ENCODE assay signal across 27 cellular contexts in the genomic region with DNA sequence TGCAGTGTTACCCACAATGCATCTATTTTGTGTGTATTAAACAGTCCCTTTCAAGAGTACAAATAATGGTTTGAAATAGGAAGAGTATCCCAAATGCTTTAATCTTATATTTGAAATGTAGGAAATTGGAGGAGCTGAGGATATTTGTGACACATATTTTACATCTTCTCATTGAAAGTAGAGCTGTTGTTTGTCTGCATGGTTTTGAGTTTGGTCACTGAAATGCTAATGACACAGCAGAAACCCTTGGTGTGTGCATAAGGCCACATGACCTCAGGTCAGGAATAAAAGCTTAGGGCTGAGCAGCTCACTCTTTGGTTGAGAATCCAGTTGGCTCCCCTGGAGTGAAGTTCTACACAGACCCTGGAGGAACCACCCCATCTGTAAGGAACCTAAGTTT. TPM values are rescaled to one million over a fixed set of nuclear protein-coding genes. Genes with fewer than 3 reads are reported as not detected.
DNase-seq lines count a peak whose midpoint lies in the region; FAIRE-seq and TF ChIP-seq lines count a peak whose summit lies in the region.
"Had no signal": no experiment of that assay in that cellular context is flagged by ENCODE, and none has a peak within 500 bp of the region (broad histone marks: within the 10 kb centered on the region; RNA-seq: fewer than 3 reads in every experiment).

No MANE protein-coding gene starts in this region.

- H3K9me3 ChIP-seq in breast epithelium, result no peaks in the 10 kb centered on the region
- H3K9me3 ChIP-seq: BLaER1, esophagus muscularis mucosa, left lung, mucosa of descending colon, Peyer's patch, right atrium auricular region, transverse colon had no signal

- H3K27me3 Mint-ChIP-seq in MCF 10A (ENCODE audit: insufficient read depth, unreplicated experiment) (no peaks in the 10 kb centered on the region), nephron (ENCODE audit: low read depth) (no peaks in the 10 kb centered on the region)
- peaks cover 13% of the 10 kb centered on the region for H3K27me3 Mint-ChIP-seq in activated T-helper 2 cell treated with anti-CD3 and anti-CD28 coated beads, Interferon-gamma antibody, Interleukin-2, Interleukin-4, amounts not matched to agents 10 μg/mL and 5 μg/mL and 100 μg/mL, durations not matched to agents 14 hours and 24 hours and 36 hours (ENCODE audit: low read depth)
- H3K27me3 Mint-ChIP-seq in activated CD4-positive, alpha-beta memory T cell treated with anti-CD3 and anti-CD28 coated beads for 36 hours, result peaks cover 3% of the 10 kb centered on the region
- H3K27me3 Mint-ChIP-seq: stimulated activated naive B cell treated with anti-CD40 and anti-IgM and Interleukin-4, amounts not matched to agents 10 μg/mL and 1 μg/mL and 100 μg/mL, for 72 hours had no signal

- no peaks in the 10 kb centered on the region for H3K9me3 Mint-ChIP-seq in MCF 10A (ENCODE audit: unreplicated experiment)
- H3K9me3 Mint-ChIP-seq in nephron, result no peaks in the 10 kb centered on the region
- H3K9me3 Mint-ChIP-seq in activated T-helper 2 cell treated with anti-CD3 and anti-CD28 coated beads, Interferon-gamma antibody, Interleukin-2, Interleukin-4, amounts not matched to agents 10 μg/mL and 5 μg/mL and 100 μg/mL, durations not matched to agents 14 hours and 24 hours and 36 hours, result no peaks in the 10 kb centered on the region
- no peaks in the 10 kb centered on the region for H3K9me3 Mint-ChIP-seq in activated CD4-positive, alpha-beta memory T cell treated with anti-CD3 and anti-CD28 coated beads for 36 hours
- H3K9me3 Mint-ChIP-seq: activated naive CD8-positive, alpha-beta T cell treated with anti-CD3 and anti-CD28 coated beads, Interleukin-2, amount 50 U/mL, for 24 hours; stimulated activated naive B cell treated with anti-CD40 and anti-IgM and Interleukin-4, amounts not matched to agents 10 μg/mL and 1 μg/mL and 100 μg/mL, for 72 hours had no signal

- no peak for DNase-seq in MCF 10A (ENCODE audit: unreplicated experiment)
- DNase-seq in breast epithelium (ENCODE audit: low spot score in 2 of 2), result no peak
- DNase-seq in bronchial epithelial cell (ENCODE audit: low read depth), result peak; percentile 25
- DNase-seq in activated T-helper 2 cell treated with anti-CD3 and anti-CD28 coated beads, Interferon-gamma antibody, Interleukin-2, Interleukin-4, amounts not matched to agents 10 μg/mL and 5 μg/mL and 100 μg/mL, durations not matched to agents 14 hours and 24 hours and 36 hours (ENCODE audit: low spot score), result no peak
- DNase-seq in SKM-1 (lab: John Stamatoyannopoulos, UW; ENCODE audit: unreplicated experiment), result no peak
- DNase-seq in activated CD4-positive, alpha-beta memory T cell treated with anti-CD3 and anti-CD28 coated beads for 36 hours, result no peak
- no peak for DNase-seq in NCI-H510A (lab: John Stamatoyannopoulos, UW)
- DNase-seq: 8988T; activated CD4-positive, CD25-positive, alpha-beta regulatory T cell treated with anti-CD3 and anti-CD28 coated beads, Interleukin-2, amount 50 U/mL, for 72 hours; activated naive CD8-positive, alpha-beta T cell treated with anti-CD3 and anti-CD28 coated beads, Interleukin-2, amount 50 U/mL, for 24 hours; GDM1; left lung; MG63; mucosa of descending colon; NCI-H146; NCI-H2171 treated with DMSO at 0.1 percent for 48 hours; Peyer's patch; stimulated activated naive B cell treated with anti-CD40 and anti-IgM and Interleukin-4, amounts not matched to agents 10 μg/mL and 1 μg/mL and 100 μg/mL, for 72 hours; T1000; transverse colon had no signal

- H3K4me1 ChIP-seq in breast epithelium, result no peaks in the 10 kb centered on the region
- H3K4me1 ChIP-seq: BLaER1 had no signal

- H3K27me3 ChIP-seq in breast epithelium (no peaks in the 10 kb centered on the region), bronchial epithelial cell (ENCODE audit: control insufficient read depth, insufficient read depth, low read length) (no peaks in the 10 kb centered on the region)
- H3K27me3 ChIP-seq: BLaER1, cardiac muscle cell, esophagus muscularis mucosa, left lung, MG63, Peyer's patch, right atrium auricular region, transverse colon had no signal

- H3K27ac Mint-ChIP-seq in MCF 10A (ENCODE audit: low read depth, unreplicated experiment), result peak overlapping the region; percentile 93
- peak overlapping the region in 2 of 3 experiments; percentile 16 to 36 for H3K27ac Mint-ChIP-seq in nephron
- no peak overlapping the region for H3K27ac Mint-ChIP-seq in activated T-helper 2 cell treated with anti-CD3 and anti-CD28 coated beads, Interferon-gamma antibody, Interleukin-2, Interleukin-4, amounts not matched to agents 10 μg/mL and 5 μg/mL and 100 μg/mL, durations not matched to agents 14 hours and 24 hours and 36 hours
- no peak overlapping the region for H3K27ac Mint-ChIP-seq in activated CD4-positive, alpha-beta memory T cell treated with anti-CD3 and anti-CD28 coated beads for 36 hours
- H3K27ac Mint-ChIP-seq: activated naive CD8-positive, alpha-beta T cell treated with anti-CD3 and anti-CD28 coated beads, Interleukin-2, amount 50 U/mL, for 24 hours; stimulated activated naive B cell treated with anti-CD40 and anti-IgM and Interleukin-4, amounts not matched to agents 10 μg/mL and 1 μg/mL and 100 μg/mL, for 72 hours had no signal

- BruUV-seq in MCF 10A (replicated peaks; lab: Mats Ljungman, UMichigan), result no TSS peak

- H3K36me3 ChIP-seq in breast epithelium (no peaks in the 10 kb centered on the region), bronchial epithelial cell (ENCODE audit: control insufficient read depth, insufficient read depth, low read length) (no peaks in the 10 kb centered on the region)
- H3K36me3 ChIP-seq: BLaER1, cardiac muscle cell, esophagus muscularis mucosa, left lung, MG63, Peyer's patch, right atrium auricular region, transverse colon had no signal

- TF ChIP-seq POLR2A in breast epithelium (IDR thresholded peaks at IDR 0.05), result no peak

- intact Hi-C loops in MCF 10A (cut with micrococcal nuclease), result no loop called here
- intact Hi-C loops in breast epithelium (cut with DNase I; ENCODE audit: low total_unique reads), result no loop called here
- intact Hi-C loops in activated T-helper 2 cell treated with anti-CD3 and anti-CD28 coated beads, Interferon-gamma antibody, Interleukin-2, Interleukin-4, amounts not matched to agents 10 μg/mL and 5 μg/mL and 100 μg/mL, durations not matched to agents 14 hours and 24 hours and 36 hours (cut with micrococcal nuclease), result no loop called here
- intact Hi-C loops in activated CD4-positive, alpha-beta memory T cell treated with anti-CD3 and anti-CD28 coated beads for 36 hours (cut with micrococcal nuclease), result no loop called here

- H3K4me3 Mint-ChIP-seq in MCF 10A (ENCODE audit: unreplicated experiment), result no peak overlapping the region
- no peak overlapping the region for H3K4me3 Mint-ChIP-seq in nephron
- no peak overlapping the region for H3K4me3 Mint-ChIP-seq in activated T-helper 2 cell treated with anti-CD3 and anti-CD28 coated beads, Interferon-gamma antibody, Interleukin-2, Interleukin-4, amounts not matched to agents 10 μg/mL and 5 μg/mL and 100 μg/mL, durations not matched to agents 14 hours and 24 hours and 36 hours (ENCODE audit: low read depth)
- H3K4me3 Mint-ChIP-seq in activated CD4-positive, alpha-beta memory T cell treated with anti-CD3 and anti-CD28 coated beads for 36 hours, result no peak overlapping the region
- H3K4me3 Mint-ChIP-seq: activated naive CD8-positive, alpha-beta T cell treated with anti-CD3 and anti-CD28 coated beads, Interleukin-2, amount 50 U/mL, for 24 hours; stimulated activated naive B cell treated with anti-CD40 and anti-IgM and Interleukin-4, amounts not matched to agents 10 μg/mL and 1 μg/mL and 100 μg/mL, for 72 hours had no signal

- H3K27ac ChIP-seq in breast epithelium, result no peak overlapping the region
- H3K27ac ChIP-seq: BLaER1, cardiac muscle cell, esophagus muscularis mucosa, left lung, Peyer's patch, right atrium auricular region, transverse colon had no signal

- TF ChIP-seq CTCF in MCF 10A (IDR thresholded peaks at IDR 0.05; ENCODE audit: unreplicated experiment) (no peak), breast epithelium (IDR thresholded peaks at IDR 0.05) (no peak), bronchial epithelial cell (IDR thresholded peaks at IDR 0.05; ENCODE audit: insufficient read depth, low read length, severe bottlenecking) (no peak), nephron (IDR thresholded peaks at IDR 0.05; ENCODE audit: unreplicated experiment in 3 of 3) (no peak)

- POLR2A ChIA-PET in MCF 10A (lab: Yijun Ruan, JAX), result interaction anchor here (0.8 to 2.6 kb wide), 9 partner anchors 9 to 71 kb away, joined by 3 to 12 read pairs (median 4); no protein-coding TSS in a partner anchor
- POLR2A ChIA-PET in activated CD4-positive, alpha-beta memory T cell treated with anti-CD3 and anti-CD28 coated beads for 36 hours (lab: Charles Lee), result no interaction called here

- H3K36me3 Mint-ChIP-seq in MCF 10A (ENCODE audit: insufficient read depth, unreplicated experiment), result no peaks in the 10 kb centered on the region
- H3K36me3 Mint-ChIP-seq in nephron (ENCODE audit: low read depth), result no peaks in the 10 kb centered on the region
- no peaks in the 10 kb centered on the region for H3K36me3 Mint-ChIP-seq in activated T-helper 2 cell treated with anti-CD3 and anti-CD28 coated beads, Interferon-gamma antibody, Interleukin-2, Interleukin-4, amounts not matched to agents 10 μg/mL and 5 μg/mL and 100 μg/mL, durations not matched to agents 14 hours and 24 hours and 36 hours (ENCODE audit: low read depth)
- no peaks in the 10 kb centered on the region for H3K36me3 Mint-ChIP-seq in activated CD4-positive, alpha-beta memory T cell treated with anti-CD3 and anti-CD28 coated beads for 36 hours
- H3K36me3 Mint-ChIP-seq: stimulated activated naive B cell treated with anti-CD40 and anti-IgM and Interleukin-4, amounts not matched to agents 10 μg/mL and 1 μg/mL and 100 μg/mL, for 72 hours had no signal

- H3K4me3 ChIP-seq in breast epithelium (no peak overlapping the region), bronchial epithelial cell (ENCODE audit: low read depth, low read length) (no peak overlapping the region)
- H3K4me3 ChIP-seq: BLaER1, cardiac muscle cell, esophagus muscularis mucosa, left lung, MG63, mucosa of descending colon, Peyer's patch, right atrium auricular region, transverse colon had no signal

- CTCF ChIA-PET in MCF 10A (lab: Yijun Ruan, JAX), result interaction anchor here (0.7 to 2.6 kb wide), 7 partner anchors 10 to 110 kb away, joined by 3 to 8 read pairs (median 4); a partner anchor contains a TSS
- CTCF ChIA-PET in activated CD4-positive, alpha-beta memory T cell treated with anti-CD3 and anti-CD28 coated beads for 36 hours (lab: Charles Lee), result no interaction called here

- FAIRE-seq in bronchial epithelial cell (lab: Jason Lieb, UNC), result no peak
- FAIRE-seq: GM19239, H54 had no signal

- H3K4me1 Mint-ChIP-seq in MCF 10A (ENCODE audit: insufficient read depth, unreplicated experiment) (peaks cover 37% of the 10 kb centered on the region), nephron (peaks cover 43% of the 10 kb centered on the region)
- H3K4me1 Mint-ChIP-seq in activated T-helper 2 cell treated with anti-CD3 and anti-CD28 coated beads, Interferon-gamma antibody, Interleukin-2, Interleukin-4, amounts not matched to agents 10 μg/mL and 5 μg/mL and 100 μg/mL, durations not matched to agents 14 hours and 24 hours and 36 hours (ENCODE audit: low read depth), result no peaks in the 10 kb centered on the region
- H3K4me1 Mint-ChIP-seq in activated CD4-positive, alpha-beta memory T cell treated with anti-CD3 and anti-CD28 coated beads for 36 hours (ENCODE audit: low read depth), result no peaks in the 10 kb centered on the region
- H3K4me1 Mint-ChIP-seq: activated naive CD8-positive, alpha-beta T cell treated with anti-CD3 and anti-CD28 coated beads, Interleukin-2, amount 50 U/mL, for 24 hours; stimulated activated naive B cell treated with anti-CD40 and anti-IgM and Interleukin-4, amounts not matched to agents 10 μg/mL and 1 μg/mL and 100 μg/mL, for 72 hours had no signal

RNA-seq across cellular contexts. Expression of a gene that starts 49.8 kb away (rescaled TPM):
- total RNA-seq in MCF 10A (2022) (69.5 and 92.6 TPM in 2 replicates), breast epithelium (100 to 1,000 TPM in 1 of 3 donors, 10 to 100 TPM in 2; 27.2 to 266 (median 81.3) TPM), bronchial epithelial cell (164 and 318 TPM in 2 replicates)
- not detected in 2 replicates for total RNA-seq in activated T-helper 2 cell treated with anti-CD3 and anti-CD28 coated beads, Interferon-gamma antibody, Interleukin-2, Interleukin-4, amounts not matched to agents 10 μg/mL and 5 μg/mL and 100 μg/mL, durations not matched to agents 14 hours and 24 hours and 36 hours
- 1 to 10 TPM; 1.3 to 1.4 TPM for total RNA-seq in activated CD4-positive, alpha-beta memory T cell treated with anti-CD3 and anti-CD28 coated beads for 36 hours

Comparison
In these comparisons a context has a peak if more than half of its experiments do, and no peak if none do; other contexts are left out.
1. H3K27ac Mint-ChIP-seq: peak in MCF 10A (single experiment) and nephron (2 of 3); none in activated T-helper 2 cell treated with anti-CD3 and anti-CD28 coated beads, Interferon-gamma antibody, Interleukin-2, Interleukin-4, amounts not matched to agents 10 μg/mL and 5 μg/mL and 100 μg/mL, durations not matched to agents 14 hours and 24 hours and 36 hours (single experiment) and activated CD4-positive, alpha-beta memory T cell treated with anti-CD3 and anti-CD28 coated beads for 36 hours (single experiment).
2. RNA of a gene that starts 49.8 kb away (total RNA-seq): 164 to 318 TPM in bronchial epithelial cell, 27.2 to 266 TPM in breast epithelium and 69.5 to 92.6 TPM in MCF 10A; 1.3 to 1.4 TPM in activated CD4-positive, alpha-beta memory T cell treated with anti-CD3 and anti-CD28 coated beads for 36 hours and not detected in activated T-helper 2 cell treated with anti-CD3 and anti-CD28 coated beads, Interferon-gamma antibody, Interleukin-2, Interleukin-4, amounts not matched to agents 10 μg/mL and 5 μg/mL and 100 μg/mL, durations not matched to agents 14 hours and 24 hours and 36 hours; every median in the first group is over 10 times any median in the second.